3 cellular contexts compared by ENCODE assay signal in the genomic region with DNA sequence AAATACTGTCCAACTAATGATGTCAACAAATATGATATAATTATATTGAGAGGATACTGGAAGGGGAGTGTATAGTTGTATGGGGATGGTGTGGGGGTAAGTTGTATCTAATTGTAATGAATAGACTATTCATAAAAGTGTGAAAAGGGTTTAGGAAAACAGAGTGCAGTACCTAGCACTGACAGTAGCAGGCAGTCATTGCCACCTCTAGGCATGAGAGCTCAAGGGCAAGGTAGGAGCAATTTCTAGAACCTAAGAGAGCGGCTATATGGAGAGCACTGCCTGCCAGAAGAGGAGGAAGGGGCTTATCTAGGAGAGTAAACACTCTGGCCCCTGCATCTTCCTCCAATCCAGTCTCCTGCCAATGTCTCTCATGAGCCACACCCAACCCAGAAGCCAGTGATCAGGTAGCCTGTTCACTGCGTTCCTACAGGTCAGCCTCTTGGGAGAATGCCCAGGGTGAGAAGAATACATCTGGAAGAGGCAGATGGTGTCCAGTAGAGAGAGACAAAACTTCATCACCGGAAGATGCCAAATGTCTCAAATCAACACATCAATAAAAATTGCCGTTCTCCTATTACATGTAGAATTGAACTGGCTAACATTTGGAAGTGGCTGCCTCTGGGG.
TF ChIP-seq lines count a peak whose summit lies in the region.

No MANE protein-coding gene starts in this region.

TF ChIP-seq in Ishikawa, 13 proteins besides CTCF, POLR2A, EP300 and RAD21 (continued from another document):
- TF ChIP-seq, protein P1, sequence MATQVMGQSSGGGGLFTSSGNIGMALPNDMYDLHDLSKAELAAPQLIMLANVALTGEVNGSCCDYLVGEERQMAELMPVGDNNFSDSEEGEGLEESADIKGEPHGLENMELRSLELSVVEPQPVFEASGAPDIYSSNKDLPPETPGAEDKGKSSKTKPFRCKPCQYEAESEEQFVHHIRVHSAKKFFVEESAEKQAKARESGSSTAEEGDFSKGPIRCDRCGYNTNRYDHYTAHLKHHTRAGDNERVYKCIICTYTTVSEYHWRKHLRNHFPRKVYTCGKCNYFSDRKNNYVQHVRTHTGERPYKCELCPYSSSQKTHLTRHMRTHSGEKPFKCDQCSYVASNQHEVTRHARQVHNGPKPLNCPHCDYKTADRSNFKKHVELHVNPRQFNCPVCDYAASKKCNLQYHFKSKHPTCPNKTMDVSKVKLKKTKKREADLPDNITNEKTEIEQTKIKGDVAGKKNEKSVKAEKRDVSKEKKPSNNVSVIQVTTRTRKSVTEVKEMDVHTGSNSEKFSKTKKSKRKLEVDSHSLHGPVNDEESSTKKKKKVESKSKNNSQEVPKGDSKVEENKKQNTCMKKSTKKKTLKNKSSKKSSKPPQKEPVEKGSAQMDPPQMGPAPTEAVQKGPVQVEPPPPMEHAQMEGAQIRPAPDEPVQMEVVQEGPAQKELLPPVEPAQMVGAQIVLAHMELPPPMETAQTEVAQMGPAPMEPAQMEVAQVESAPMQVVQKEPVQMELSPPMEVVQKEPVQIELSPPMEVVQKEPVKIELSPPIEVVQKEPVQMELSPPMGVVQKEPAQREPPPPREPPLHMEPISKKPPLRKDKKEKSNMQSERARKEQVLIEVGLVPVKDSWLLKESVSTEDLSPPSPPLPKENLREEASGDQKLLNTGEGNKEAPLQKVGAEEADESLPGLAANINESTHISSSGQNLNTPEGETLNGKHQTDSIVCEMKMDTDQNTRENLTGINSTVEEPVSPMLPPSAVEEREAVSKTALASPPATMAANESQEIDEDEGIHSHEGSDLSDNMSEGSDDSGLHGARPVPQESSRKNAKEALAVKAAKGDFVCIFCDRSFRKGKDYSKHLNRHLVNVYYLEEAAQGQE (IDR thresholded peaks at IDR 0.05; ENCODE audit: low read depth) = no peak

TF ChIP-seq in WTC11, 78 proteins besides CTCF, POLR2A, EP300 and RAD21 (continued from another document and continues in another):
- TF ChIP-seq, protein P2, sequence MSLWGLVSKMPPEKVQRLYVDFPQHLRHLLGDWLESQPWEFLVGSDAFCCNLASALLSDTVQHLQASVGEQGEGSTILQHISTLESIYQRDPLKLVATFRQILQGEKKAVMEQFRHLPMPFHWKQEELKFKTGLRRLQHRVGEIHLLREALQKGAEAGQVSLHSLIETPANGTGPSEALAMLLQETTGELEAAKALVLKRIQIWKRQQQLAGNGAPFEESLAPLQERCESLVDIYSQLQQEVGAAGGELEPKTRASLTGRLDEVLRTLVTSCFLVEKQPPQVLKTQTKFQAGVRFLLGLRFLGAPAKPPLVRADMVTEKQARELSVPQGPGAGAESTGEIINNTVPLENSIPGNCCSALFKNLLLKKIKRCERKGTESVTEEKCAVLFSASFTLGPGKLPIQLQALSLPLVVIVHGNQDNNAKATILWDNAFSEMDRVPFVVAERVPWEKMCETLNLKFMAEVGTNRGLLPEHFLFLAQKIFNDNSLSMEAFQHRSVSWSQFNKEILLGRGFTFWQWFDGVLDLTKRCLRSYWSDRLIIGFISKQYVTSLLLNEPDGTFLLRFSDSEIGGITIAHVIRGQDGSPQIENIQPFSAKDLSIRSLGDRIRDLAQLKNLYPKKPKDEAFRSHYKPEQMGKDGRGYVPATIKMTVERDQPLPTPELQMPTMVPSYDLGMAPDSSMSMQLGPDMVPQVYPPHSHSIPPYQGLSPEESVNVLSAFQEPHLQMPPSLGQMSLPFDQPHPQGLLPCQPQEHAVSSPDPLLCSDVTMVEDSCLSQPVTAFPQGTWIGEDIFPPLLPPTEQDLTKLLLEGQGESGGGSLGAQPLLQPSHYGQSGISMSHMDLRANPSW (CRISPR knock-in tag; conservative IDR thresholded peaks at IDR 0.05; ENCODE audit: low read depth) = no peak
- TF ChIP-seq JUN (CRISPR knock-in tag; IDR thresholded peaks at IDR 0.05) (no peak), ELF4 (CRISPR knock-in tag; IDR thresholded peaks at IDR 0.05; ENCODE audit: low read depth) (no peak), ZNF138 (CRISPR knock-in tag; conservative IDR thresholded peaks at IDR 0.05) (no peak), ZNF423 (CRISPR knock-in tag; IDR thresholded peaks at IDR 0.05) (no peak), NFATC4 (CRISPR knock-in tag; IDR thresholded peaks at IDR 0.05) (no peak)
- TF ChIP-seq, protein P3, sequence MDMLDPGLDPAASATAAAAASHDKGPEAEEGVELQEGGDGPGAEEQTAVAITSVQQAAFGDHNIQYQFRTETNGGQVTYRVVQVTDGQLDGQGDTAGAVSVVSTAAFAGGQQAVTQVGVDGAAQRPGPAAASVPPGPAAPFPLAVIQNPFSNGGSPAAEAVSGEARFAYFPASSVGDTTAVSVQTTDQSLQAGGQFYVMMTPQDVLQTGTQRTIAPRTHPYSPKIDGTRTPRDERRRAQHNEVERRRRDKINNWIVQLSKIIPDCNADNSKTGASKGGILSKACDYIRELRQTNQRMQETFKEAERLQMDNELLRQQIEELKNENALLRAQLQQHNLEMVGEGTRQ (CRISPR knock-in tag; IDR thresholded peaks at IDR 0.05) = no peak
- TF ChIP-seq, protein P4, sequence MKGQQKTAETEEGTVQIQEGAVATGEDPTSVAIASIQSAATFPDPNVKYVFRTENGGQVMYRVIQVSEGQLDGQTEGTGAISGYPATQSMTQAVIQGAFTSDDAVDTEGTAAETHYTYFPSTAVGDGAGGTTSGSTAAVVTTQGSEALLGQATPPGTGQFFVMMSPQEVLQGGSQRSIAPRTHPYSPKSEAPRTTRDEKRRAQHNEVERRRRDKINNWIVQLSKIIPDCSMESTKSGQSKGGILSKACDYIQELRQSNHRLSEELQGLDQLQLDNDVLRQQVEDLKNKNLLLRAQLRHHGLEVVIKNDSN (CRISPR knock-in tag; IDR thresholded peaks at IDR 0.05) = no peak
- TF ChIP-seq, protein P5, sequence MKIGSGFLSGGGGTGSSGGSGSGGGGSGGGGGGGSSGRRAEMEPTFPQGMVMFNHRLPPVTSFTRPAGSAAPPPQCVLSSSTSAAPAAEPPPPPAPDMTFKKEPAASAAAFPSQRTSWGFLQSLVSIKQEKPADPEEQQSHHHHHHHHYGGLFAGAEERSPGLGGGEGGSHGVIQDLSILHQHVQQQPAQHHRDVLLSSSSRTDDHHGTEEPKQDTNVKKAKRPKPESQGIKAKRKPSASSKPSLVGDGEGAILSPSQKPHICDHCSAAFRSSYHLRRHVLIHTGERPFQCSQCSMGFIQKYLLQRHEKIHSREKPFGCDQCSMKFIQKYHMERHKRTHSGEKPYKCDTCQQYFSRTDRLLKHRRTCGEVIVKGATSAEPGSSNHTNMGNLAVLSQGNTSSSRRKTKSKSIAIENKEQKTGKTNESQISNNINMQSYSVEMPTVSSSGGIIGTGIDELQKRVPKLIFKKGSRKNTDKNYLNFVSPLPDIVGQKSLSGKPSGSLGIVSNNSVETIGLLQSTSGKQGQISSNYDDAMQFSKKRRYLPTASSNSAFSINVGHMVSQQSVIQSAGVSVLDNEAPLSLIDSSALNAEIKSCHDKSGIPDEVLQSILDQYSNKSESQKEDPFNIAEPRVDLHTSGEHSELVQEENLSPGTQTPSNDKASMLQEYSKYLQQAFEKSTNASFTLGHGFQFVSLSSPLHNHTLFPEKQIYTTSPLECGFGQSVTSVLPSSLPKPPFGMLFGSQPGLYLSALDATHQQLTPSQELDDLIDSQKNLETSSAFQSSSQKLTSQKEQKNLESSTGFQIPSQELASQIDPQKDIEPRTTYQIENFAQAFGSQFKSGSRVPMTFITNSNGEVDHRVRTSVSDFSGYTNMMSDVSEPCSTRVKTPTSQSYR (CRISPR knock-in tag; IDR thresholded peaks at IDR 0.05) = no peak
- TF ChIP-seq, protein P6, sequence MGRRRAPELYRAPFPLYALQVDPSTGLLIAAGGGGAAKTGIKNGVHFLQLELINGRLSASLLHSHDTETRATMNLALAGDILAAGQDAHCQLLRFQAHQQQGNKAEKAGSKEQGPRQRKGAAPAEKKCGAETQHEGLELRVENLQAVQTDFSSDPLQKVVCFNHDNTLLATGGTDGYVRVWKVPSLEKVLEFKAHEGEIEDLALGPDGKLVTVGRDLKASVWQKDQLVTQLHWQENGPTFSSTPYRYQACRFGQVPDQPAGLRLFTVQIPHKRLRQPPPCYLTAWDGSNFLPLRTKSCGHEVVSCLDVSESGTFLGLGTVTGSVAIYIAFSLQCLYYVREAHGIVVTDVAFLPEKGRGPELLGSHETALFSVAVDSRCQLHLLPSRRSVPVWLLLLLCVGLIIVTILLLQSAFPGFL (CRISPR knock-in tag; IDR thresholded peaks at IDR 0.05; ENCODE audit: borderline replicate concordance) = no peak

TF ChIP-seq in HepG2, 621 proteins besides CTCF, POLR2A, EP300 and RAD21 (continued from another document):
- TF ChIP-seq, protein P7, sequence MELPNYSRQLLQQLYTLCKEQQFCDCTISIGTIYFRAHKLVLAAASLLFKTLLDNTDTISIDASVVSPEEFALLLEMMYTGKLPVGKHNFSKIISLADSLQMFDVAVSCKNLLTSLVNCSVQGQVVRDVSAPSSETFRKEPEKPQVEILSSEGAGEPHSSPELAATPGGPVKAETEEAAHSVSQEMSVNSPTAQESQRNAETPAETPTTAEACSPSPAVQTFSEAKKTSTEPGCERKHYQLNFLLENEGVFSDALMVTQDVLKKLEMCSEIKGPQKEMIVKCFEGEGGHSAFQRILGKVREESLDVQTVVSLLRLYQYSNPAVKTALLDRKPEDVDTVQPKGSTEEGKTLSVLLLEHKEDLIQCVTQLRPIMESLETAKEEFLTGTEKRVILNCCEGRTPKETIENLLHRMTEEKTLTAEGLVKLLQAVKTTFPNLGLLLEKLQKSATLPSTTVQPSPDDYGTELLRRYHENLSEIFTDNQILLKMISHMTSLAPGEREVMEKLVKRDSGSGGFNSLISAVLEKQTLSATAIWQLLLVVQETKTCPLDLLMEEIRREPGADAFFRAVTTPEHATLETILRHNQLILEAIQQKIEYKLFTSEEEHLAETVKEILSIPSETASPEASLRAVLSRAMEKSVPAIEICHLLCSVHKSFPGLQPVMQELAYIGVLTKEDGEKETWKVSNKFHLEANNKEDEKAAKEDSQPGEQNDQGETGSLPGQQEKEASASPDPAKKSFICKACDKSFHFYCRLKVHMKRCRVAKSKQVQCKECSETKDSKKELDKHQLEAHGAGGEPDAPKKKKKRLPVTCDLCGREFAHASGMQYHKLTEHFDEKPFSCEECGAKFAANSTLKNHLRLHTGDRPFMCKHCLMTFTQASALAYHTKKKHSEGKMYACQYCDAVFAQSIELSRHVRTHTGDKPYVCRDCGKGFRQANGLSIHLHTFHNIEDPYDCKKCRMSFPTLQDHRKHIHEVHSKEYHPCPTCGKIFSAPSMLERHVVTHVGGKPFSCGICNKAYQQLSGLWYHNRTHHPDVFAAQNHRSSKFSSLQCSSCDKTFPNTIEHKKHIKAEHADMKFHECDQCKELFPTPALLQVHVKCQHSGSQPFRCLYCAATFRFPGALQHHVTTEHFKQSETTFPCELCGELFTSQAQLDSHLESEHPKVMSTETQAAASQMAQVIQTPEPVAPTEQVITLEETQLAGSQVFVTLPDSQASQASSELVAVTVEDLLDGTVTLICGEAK (IDR thresholded peaks at IDR 0.05) = no peak
- TF ChIP-seq, protein P7 (CRISPR knock-in tag; IDR thresholded peaks at IDR 0.05) = no peak
